9 cellular contexts compared by ENCODE assay signal in genomic region chr7:139737221-139738100, GRCh38. TPM values are rescaled to one million over a fixed set of nuclear protein-coding genes. Genes with fewer than 3 reads are reported as not detected.
DNase-seq lines count a peak whose midpoint lies in the region; ATAC-seq and TF ChIP-seq lines count a peak whose summit lies in the region.
"Had no signal": no experiment of that assay in that cellular context is flagged by ENCODE, and none has a peak within 500 bp of the region (broad histone marks: within the 10 kb centered on the region; RNA-seq: fewer than 3 reads in every experiment).

No MANE protein-coding gene starts in this region.

- H3K36me3 Mint-ChIP-seq in activated naive CD4-positive, alpha-beta T cell treated with anti-CD3 and anti-CD28 coated beads, Interleukin-2, amount 10 ng/mL, durations not matched to agents 7 days and 5 days = peaks cover 10% of the 10 kb centered on the region
- H3K36me3 Mint-ChIP-seq in activated naive CD8-positive, alpha-beta T cell treated with anti-CD3 and anti-CD28 coated beads, Interleukin-2, amount 10 ng/mL, durations not matched to agents 7 days and 5 days = peaks cover 11% of the 10 kb centered on the region

- peaks cover 44% of the 10 kb centered on the region for H3K4me1 Mint-ChIP-seq in activated naive CD4-positive, alpha-beta T cell treated with anti-CD3 and anti-CD28 coated beads, Interleukin-2, amount 10 ng/mL, durations not matched to agents 7 days and 5 days
- H3K4me1 Mint-ChIP-seq in activated naive CD8-positive, alpha-beta T cell treated with anti-CD3 and anti-CD28 coated beads, Interleukin-2, amount 10 ng/mL, durations not matched to agents 7 days and 5 days = peaks cover 28% of the 10 kb centered on the region

- no peak for TF ChIP-seq POLR2A in thyroid gland (IDR thresholded peaks at IDR 0.05)

- TF ChIP-seq CTCF in liver (IDR thresholded peaks at IDR 0.05; ENCODE audit: low read depth, low read length, missing input control) = no peak
- no peak for TF ChIP-seq CTCF in thyroid gland (IDR thresholded peaks at IDR 0.05)
- no peak for TF ChIP-seq CTCF in WERI-Rb-1 (IDR thresholded peaks at IDR 0.05; ENCODE audit: low read depth, low read length)

- H3K27me3 ChIP-seq in liver (ENCODE audit: control insufficient read depth in 4 of 4, insufficient read depth in 4 of 4, low read length in 3 of 4) (no peaks in the 10 kb centered on the region), thyroid gland (no peaks in the 10 kb centered on the region), WERI-Rb-1 (ENCODE audit: insufficient read depth, low read depth, severe bottlenecking) (no peaks in the 10 kb centered on the region)

- CTCF ChIA-PET in activated naive CD4-positive, alpha-beta T cell treated with anti-CD3 and anti-CD28 coated beads, Interleukin-2, amount 10 ng/mL, durations not matched to agents 7 days and 5 days (lab: Charles Lee) = interaction anchor here (0.8 to 1.4 kb wide), 3 partner anchors 15 to 116 kb away, joined by 3 to 6 read pairs (median 3); no protein-coding TSS in a partner anchor

- H3K9ac ChIP-seq in liver (ENCODE audit: low read depth in 1 of 2, low read length in 2 of 2) = no peak overlapping the region

- ATAC-seq in activated naive CD8-positive, alpha-beta T cell treated with anti-CD3 and anti-CD28 coated beads, Interleukin-2, amount 10 ng/mL, durations not matched to agents 7 days and 5 days (ENCODE audit: low read depth) = peak; percentile 92
- no peak for ATAC-seq in GM18868 (IDR thresholded peaks at IDR 0.05; ENCODE audit: unreplicated experiment)

- POLR2A ChIA-PET in activated naive CD8-positive, alpha-beta T cell treated with anti-CD3 and anti-CD28 coated beads, Interleukin-2, amount 10 ng/mL, durations not matched to agents 7 days and 5 days (lab: Charles Lee) = interaction anchor here (1.5 kb wide), 1 partner anchor 31 kb away, joined by 4 read pairs; no protein-coding TSS in a partner anchor

- H3K27ac ChIP-seq in liver (ENCODE audit: low read depth in 1 of 2, low read length in 2 of 2) (peak overlapping the region; percentile 84 to 96), thyroid gland (peak overlapping the region in 2 of 3 donors; percentile 63 to 69), WERI-Rb-1 (no peak overlapping the region)

- no peaks in the 10 kb centered on the region for H3K9me3 Mint-ChIP-seq in activated naive CD4-positive, alpha-beta T cell treated with anti-CD3 and anti-CD28 coated beads, Interleukin-2, amount 10 ng/mL, durations not matched to agents 7 days and 5 days
- H3K9me3 Mint-ChIP-seq in activated naive CD8-positive, alpha-beta T cell treated with anti-CD3 and anti-CD28 coated beads, Interleukin-2, amount 10 ng/mL, durations not matched to agents 7 days and 5 days = peaks cover 2% of the 10 kb centered on the region

- peaks cover 18 to 74% (median 58%) of the 10 kb centered on the region in 4 donors for H3K4me1 ChIP-seq in liver (ENCODE audit: control insufficient read depth in 4 of 4, insufficient read depth in 4 of 4, low read length in 3 of 4)
- H3K4me1 ChIP-seq in thyroid gland = peaks cover 37 to 69% of the 10 kb centered on the region in 2 donors

- intact Hi-C loops in thyroid gland (cut with DNase I) = no loop called here

- peak overlapping the region; percentile 44 for H3K4me3 Mint-ChIP-seq in activated naive CD4-positive, alpha-beta T cell treated with anti-CD3 and anti-CD28 coated beads, Interleukin-2, amount 10 ng/mL, durations not matched to agents 7 days and 5 days
- peak overlapping the region; percentile 33 for H3K4me3 Mint-ChIP-seq in activated naive CD8-positive, alpha-beta T cell treated with anti-CD3 and anti-CD28 coated beads, Interleukin-2, amount 10 ng/mL, durations not matched to agents 7 days and 5 days

- no peak for TF ChIP-seq RAD21 in liver (IDR thresholded peaks at IDR 0.05)

- H3K36me3 ChIP-seq in liver (ENCODE audit: control insufficient read depth in 4 of 4, insufficient read depth in 3 of 4, low read depth in 1 of 4, low read length in 3 of 4) = no peaks in the 10 kb centered on the region
- H3K36me3 ChIP-seq in thyroid gland = no peaks in the 10 kb centered on the region
- H3K36me3 ChIP-seq in WERI-Rb-1 = peaks cover 9% of the 10 kb centered on the region

- no peaks in the 10 kb centered on the region for H3K9me3 ChIP-seq in liver (ENCODE audit: control insufficient read depth in 4 of 4, low read length in 3 of 4)
- no peaks in the 10 kb centered on the region for H3K9me3 ChIP-seq in thyroid gland
- H3K9me3 ChIP-seq in WERI-Rb-1 (ENCODE audit: severe bottlenecking) = no peaks in the 10 kb centered on the region

- H3K27me3 Mint-ChIP-seq in activated naive CD4-positive, alpha-beta T cell treated with anti-CD3 and anti-CD28 coated beads, Interleukin-2, amount 10 ng/mL, durations not matched to agents 7 days and 5 days = no peaks in the 10 kb centered on the region
- H3K27me3 Mint-ChIP-seq in activated naive CD8-positive, alpha-beta T cell treated with anti-CD3 and anti-CD28 coated beads, Interleukin-2, amount 10 ng/mL, durations not matched to agents 7 days and 5 days = no peaks in the 10 kb centered on the region

- peak overlapping the region; percentile 93 for H3K27ac Mint-ChIP-seq in activated naive CD4-positive, alpha-beta T cell treated with anti-CD3 and anti-CD28 coated beads, Interleukin-2, amount 10 ng/mL, durations not matched to agents 7 days and 5 days
- H3K27ac Mint-ChIP-seq in activated naive CD8-positive, alpha-beta T cell treated with anti-CD3 and anti-CD28 coated beads, Interleukin-2, amount 10 ng/mL, durations not matched to agents 7 days and 5 days = peak overlapping the region; percentile 73

- DNase-seq in activated naive CD4-positive, alpha-beta T cell treated with anti-CD3 and anti-CD28 coated beads, Interleukin-2, amount 10 ng/mL, durations not matched to agents 7 days and 5 days = peak; percentile 53
- DNase-seq in activated naive CD4-positive, alpha-beta T cell treated with anti-CD3 and anti-CD28 coated beads, Interleukin-2, amount 50 U/mL, for 16 hours = no peak
- DNase-seq in activated naive CD8-positive, alpha-beta T cell treated with anti-CD3 and anti-CD28 coated beads, Interleukin-2, amount 10 ng/mL, durations not matched to agents 7 days and 5 days = peak; percentile 41
- peak in 1 of 2 donors; percentile 39 for DNase-seq in thyroid gland
- DNase-seq in SW 1271 (lab: John Stamatoyannopoulos, UW) = no peak
- no peak for DNase-seq in WERI-Rb-1
- DNase-seq: DND-41 had no signal

- H3K4me3 ChIP-seq in liver (ENCODE audit: low read depth in 1 of 3, low read length in 3 of 3) (no peak overlapping the region), thyroid gland (replicated peaks in 1 of 3) (no peak overlapping the region), WERI-Rb-1 (ENCODE audit: low read depth, low read length) (no peak overlapping the region)

- 79% methylated on average over 10 of the region's 10 CpGs for WGBS in liver
- WGBS in thyroid gland, 2 donors = 79 to 87% methylated on average over 10 of the region's 10 CpGs

TF ChIP-seq in liver, 16 proteins besides CTCF, POLR2A, EP300 and RAD21:
- TF ChIP-seq REST (IDR thresholded peaks at IDR 0.05) (no peak), EGR1 (IDR thresholded peaks at IDR 0.05; ENCODE audit: low read depth in 2 of 2) (peak in 1 of 2 donors; percentile 19), GABPA (IDR thresholded peaks at IDR 0.05 in 1 of 2, conservative IDR thresholded peaks at IDR 0.05 in 1 of 2) (no peak), SP1 (IDR thresholded peaks at IDR 0.05) (no peak)

RNA-seq across cellular contexts. Expression of gene HIPK2, which starts 40.3 kb away (rescaled TPM):
- 10 to 100 TPM; 18.4 to 19.5 TPM for total RNA-seq in activated naive CD8-positive, alpha-beta T cell treated with anti-CD3 and anti-CD28 coated beads, Interleukin-2, amount 10 ng/mL, durations not matched to agents 7 days and 5 days
- total RNA-seq in liver (10 to 100 TPM; 13.1 to 48.8 TPM), thyroid gland (10 to 100 TPM; 31.3 to 58.5 (median 41.0) TPM)
- polyA plus RNA-seq in liver = 10 to 100 TPM; 15.1 to 18.1 TPM

Comparison
In these comparisons a context has a peak if more than half of its experiments do, and no peak if none do; other contexts are left out.
1. DNase-seq: peak in activated naive CD4-positive, alpha-beta T cell treated with anti-CD3 and anti-CD28 coated beads, Interleukin-2, amount 10 ng/mL, durations not matched to agents 7 days and 5 days (single experiment) and activated naive CD8-positive, alpha-beta T cell treated with anti-CD3 and anti-CD28 coated beads, Interleukin-2, amount 10 ng/mL, durations not matched to agents 7 days and 5 days (single experiment); none in activated naive CD4-positive, alpha-beta T cell treated with anti-CD3 and anti-CD28 coated beads, Interleukin-2, amount 50 U/mL, for 16 hours (single experiment), SW 1271 (0 of 2) and WERI-Rb-1 (single experiment).